Comparison of ENCODE assay signal across 11 cellular contexts in the genomic region with DNA sequence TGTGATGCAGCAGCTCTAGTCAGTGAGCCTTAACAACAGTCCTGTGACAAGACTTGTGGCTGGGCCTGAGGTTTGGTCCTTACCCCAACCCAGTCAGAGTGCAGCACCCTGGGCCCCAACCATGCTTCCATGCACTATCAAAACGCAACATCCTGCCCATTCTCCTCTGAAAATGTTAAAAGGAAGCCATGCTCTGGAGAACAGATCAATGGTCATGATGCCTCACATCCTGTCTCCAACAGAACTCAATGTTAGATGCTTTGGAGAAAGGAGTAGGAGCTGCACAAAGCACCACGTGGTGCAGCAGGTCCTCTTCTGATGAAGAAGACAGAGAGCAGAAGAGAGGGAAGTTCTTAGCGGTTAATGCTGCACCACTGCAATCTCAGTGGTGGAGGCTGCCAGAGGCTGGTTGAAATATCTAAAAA. TPM values are rescaled to one million over a fixed set of nuclear protein-coding genes. Genes with fewer than 3 reads are reported as not detected.
DNase-seq lines count a peak whose midpoint lies in the region; ATAC-seq and TF ChIP-seq lines count a peak whose summit lies in the region.
"Had no signal": no experiment of that assay in that cellular context is flagged by ENCODE, and none has a peak within 500 bp of the region (broad histone marks: within the 10 kb centered on the region; RNA-seq: fewer than 3 reads in every experiment).

No MANE protein-coding gene starts in this region.

- no peak for TF ChIP-seq EP300 in upper lobe of left lung (IDR thresholded peaks at IDR 0.05)

- peak; percentile 0 for DNase-seq in activated CD8-positive, alpha-beta memory T cell treated with anti-CD3 and anti-CD28 coated beads, Interleukin-2, amount 50 U/mL, for 24 hours (ENCODE audit: extremely low read depth)
- no peak for DNase-seq in activated CD8-positive, alpha-beta memory T cell treated with anti-CD3 and anti-CD28 coated beads, Interleukin-2, amount 50 U/mL, for 4 hours
- peak; percentile 78 for DNase-seq in activated CD8-positive, alpha-beta T cell treated with anti-CD3 and anti-CD28 coated beads for 36 hours
- peak; percentile 19 to 44 for DNase-seq in stimulated activated CD8-positive, alpha-beta memory T cell treated with anti-CD3 and anti-CD28 coated beads, Interleukin-7, amount 100 ng/mL, for 48 hours (ENCODE audit: extremely low read depth in 1 of 2, low read depth in 1 of 2)
- DNase-seq in cortex of kidney (lab: John Stamatoyannopoulos, UW) (no peak), NOMO-1 treated with DMSO at 0.1 percent for 48 hours (lab: John Stamatoyannopoulos, UW; ENCODE audit: unreplicated experiment) (no peak), upper lobe of left lung (no peak)
- DNase-seq: PC-9, transverse colon had no signal

- no peak for TF ChIP-seq CTCF in activated CD8-positive, alpha-beta T cell treated with anti-CD3 and anti-CD28 coated beads for 36 hours (IDR thresholded peaks at IDR 0.05)
- no peak for TF ChIP-seq CTCF in upper lobe of left lung (IDR thresholded peaks at IDR 0.05)

- no peak for TF ChIP-seq POLR2A in upper lobe of left lung (IDR thresholded peaks at IDR 0.05)

- peak; percentile 38 for ATAC-seq in HG02981 (IDR thresholded peaks at IDR 0.05; ENCODE audit: unreplicated experiment)
- ATAC-seq in activated CD8-positive, alpha-beta T cell treated with anti-CD3 and anti-CD28 coated beads for 36 hours = peak; percentile 80
- ATAC-seq in upper lobe of left lung (ENCODE audit: low FRiP score in 2 of 2) = no peak

- no peaks in the 10 kb centered on the region for H3K9me3 ChIP-seq in upper lobe of left lung
- H3K9me3 ChIP-seq: transverse colon had no signal

- no peaks in the 10 kb centered on the region for H3K27me3 ChIP-seq in upper lobe of left lung
- H3K27me3 ChIP-seq: transverse colon had no signal

- H3K4me1 ChIP-seq in upper lobe of left lung = peaks cover 10 to 21% (median 15%) of the 10 kb centered on the region in 4 donors

- CTCF ChIA-PET in activated CD8-positive, alpha-beta T cell treated with anti-CD3 and anti-CD28 coated beads for 36 hours (lab: Charles Lee) = interaction anchor here (1.2 to 2.0 kb wide), 4 partner anchors 12 to 118 kb away, joined by 3 to 6 read pairs (median 4); no protein-coding TSS in a partner anchor

- H3K36me3 ChIP-seq in upper lobe of left lung = peaks cover 0 to 21% (median 11%) of the 10 kb centered on the region in 4 donors
- H3K36me3 ChIP-seq: transverse colon had no signal

- peak overlapping the region in 1 of 4 donors; percentile 5 for H3K27ac ChIP-seq in upper lobe of left lung
- H3K27ac ChIP-seq: PC-9, VCaP had no signal

- H3K27me3 Mint-ChIP-seq in activated CD8-positive, alpha-beta T cell treated with anti-CD3 and anti-CD28 coated beads for 36 hours = no peaks in the 10 kb centered on the region

- H3K9me3 Mint-ChIP-seq in activated CD8-positive, alpha-beta T cell treated with anti-CD3 and anti-CD28 coated beads for 36 hours = no peaks in the 10 kb centered on the region

- peaks cover 37% of the 10 kb centered on the region for H3K4me1 Mint-ChIP-seq in activated CD8-positive, alpha-beta T cell treated with anti-CD3 and anti-CD28 coated beads for 36 hours (ENCODE audit: low read depth)

- no peak overlapping the region for H3K4me3 ChIP-seq in upper lobe of left lung
- H3K4me3 ChIP-seq: PC-9, transverse colon had no signal

- H3K36me3 Mint-ChIP-seq in activated CD8-positive, alpha-beta T cell treated with anti-CD3 and anti-CD28 coated beads for 36 hours (ENCODE audit: low read depth) = peaks cover 5% of the 10 kb centered on the region

- 81 to 82% methylated on average over 3 of the region's 3 CpGs for WGBS in upper lobe of left lung, 2 donors

- H3K4me3 Mint-ChIP-seq in activated CD8-positive, alpha-beta T cell treated with anti-CD3 and anti-CD28 coated beads for 36 hours = no peak overlapping the region

- POLR2A ChIA-PET in activated CD8-positive, alpha-beta T cell treated with anti-CD3 and anti-CD28 coated beads for 36 hours (lab: Charles Lee) = interaction anchor here (1.0 to 1.4 kb wide), 2 partner anchors 9 to 20 kb away, joined by 4 read pairs; no protein-coding TSS in a partner anchor

- intact Hi-C loops in activated CD8-positive, alpha-beta T cell treated with anti-CD3 and anti-CD28 coated beads for 36 hours (cut with micrococcal nuclease) = loop anchor here (5.0 kb wide), 1 partner anchor 42 kb away; the partner anchor contains the start of gene TRAM2

- peak overlapping the region; percentile 57 for H3K27ac Mint-ChIP-seq in activated CD8-positive, alpha-beta T cell treated with anti-CD3 and anti-CD28 coated beads for 36 hours

RNA-seq across cellular contexts. Expression of gene TRAM2, which starts 41.9 kb away (rescaled TPM):
- 1 to 10 TPM in 1 of 2 experiments, under 1 TPM in 1; 0.94 to 1.0 TPM for total RNA-seq in activated CD8-positive, alpha-beta T cell treated with anti-CD3 and anti-CD28 coated beads for 36 hours
- total RNA-seq in upper lobe of left lung = 10 to 100 TPM in 5 of 6 donors, 1 to 10 TPM in 1; 9.4 to 26.8 (median 14.3) TPM

Comparison
In these comparisons a context has a peak if more than half of its experiments do, and no peak if none do; other contexts are left out.
1. DNase-seq: peak in activated CD8-positive, alpha-beta memory T cell treated with anti-CD3 and anti-CD28 coated beads, Interleukin-2, amount 50 U/mL, for 24 hours (single experiment), activated CD8-positive, alpha-beta T cell treated with anti-CD3 and anti-CD28 coated beads for 36 hours (single experiment) and stimulated activated CD8-positive, alpha-beta memory T cell treated with anti-CD3 and anti-CD28 coated beads, Interleukin-7, amount 100 ng/mL, for 48 hours (2 of 2); none in activated CD8-positive, alpha-beta memory T cell treated with anti-CD3 and anti-CD28 coated beads, Interleukin-2, amount 50 U/mL, for 4 hours (single experiment), cortex of kidney (single experiment), NOMO-1 treated with DMSO at 0.1 percent for 48 hours (single experiment) and upper lobe of left lung (0 of 2).
2. ATAC-seq: peak in HG02981 (single experiment) and activated CD8-positive, alpha-beta T cell treated with anti-CD3 and anti-CD28 coated beads for 36 hours (single experiment); none in upper lobe of left lung (0 of 2).
3. RNA of gene TRAM2, which starts 41.9 kb away (total RNA-seq): 9.4 to 26.8 TPM in upper lobe of left lung; 0.94 to 1.0 TPM in activated CD8-positive, alpha-beta T cell treated with anti-CD3 and anti-CD28 coated beads for 36 hours; every median in the first group is over 4 times any median in the second.